In genomic region chr14:101365329-101366158, GRCh38 we compare ENCODE assay signal across 15 cellular contexts.
A peak's percentile ranks its signal among the peaks of the same experiment; 100 is the strongest.
DNase-seq lines count a peak whose midpoint lies in the region; ATAC-seq lines count a peak whose summit lies in the region.
"Had no signal": no experiment of that assay in that cellular context is flagged by ENCODE, and none has a peak within 500 bp of the region (broad histone marks: within the 10 kb centered on the region; RNA-seq: fewer than 3 reads in every experiment).

No MANE protein-coding gene starts in this region.

- peak; percentile 73 for DNase-seq in NCI-H82 treated with DMSO at 0.1 percent for 48 hours (lab: John Stamatoyannopoulos, UW; ENCODE audit: unreplicated experiment)
- peak; percentile 76 for DNase-seq in islet precursor cell
- peak; percentile 59 for DNase-seq in sciatic nerve (ENCODE audit: low spot score)
- DNase-seq in stimulated activated CD4-positive, alpha-beta T cell treated with anti-CD3 and anti-CD28 coated beads, Interleukin-1b, Interleukin-23, amount 100 ng/mL, for 48 hours, result no peak
- no peak for DNase-seq in AML-193 (lab: John Stamatoyannopoulos, UW)
- DNase-seq: activated CD4-positive, alpha-beta T cell treated with anti-CD3 and anti-CD28 coated beads, Interleukin-2, amount 10 ng/mL, durations not matched to agents 7 days and 5 days; EL; PC-9; substantia nigra had no signal

- intact Hi-C loops in sciatic nerve (cut with DNase I), result no loop called here

- peaks cover 4% of the 10 kb centered on the region for H3K4me1 ChIP-seq in ACC112 (ENCODE audit: control insufficient read depth, insufficient read depth, low read length, unreplicated experiment)

- no peak overlapping the region for H3K27ac ChIP-seq in ACC112 (ENCODE audit: low read depth, low read length)
- H3K27ac ChIP-seq: cardiac muscle cell, epithelial cell of prostate, PC-9 had no signal

- H3K27me3 ChIP-seq in ACC112 (ENCODE audit: insufficient read depth, low read length), result peaks cover 17% of the 10 kb centered on the region
- H3K27me3 ChIP-seq: cardiac muscle cell had no signal

- peak; percentile 31 for ATAC-seq in sciatic nerve
- ATAC-seq in GM21367 (IDR thresholded peaks at IDR 0.05; ENCODE audit: unreplicated experiment), result no peak
- ATAC-seq in GM18861 (IDR thresholded peaks at IDR 0.05; ENCODE audit: unreplicated experiment), result no peak
- ATAC-seq: right cardiac atrium had no signal

- 0 out of 2 replicates have a peak overlapping the region, but pooled peaks have one; percentile 32 for H3K4me3 ChIP-seq in ACC112 (ENCODE audit: low read depth, low read length)
- H3K4me3 ChIP-seq: cardiac muscle cell, PC-9 had no signal

- no peaks in the 10 kb centered on the region for H3K36me3 ChIP-seq in ACC112 (ENCODE audit: insufficient read depth, low read length)
- H3K36me3 ChIP-seq: cardiac muscle cell had no signal

- H3K79me2 ChIP-seq in ACC112 (ENCODE audit: control insufficient read depth, insufficient read depth, low read length, unreplicated experiment), result no peaks in the 10 kb centered on the region

- H2AFZ ChIP-seq in ACC112 (ENCODE audit: low read length, unreplicated experiment), result no peak overlapping the region
- H2AFZ ChIP-seq: PC-9 had no signal

Comparison
In these comparisons a context has a peak if more than half of its experiments do, and no peak if none do; other contexts are left out.
1. DNase-seq: peak in NCI-H82 treated with DMSO at 0.1 percent for 48 hours (single experiment), islet precursor cell (single experiment) and sciatic nerve (single experiment); none in stimulated activated CD4-positive, alpha-beta T cell treated with anti-CD3 and anti-CD28 coated beads, Interleukin-1b, Interleukin-23, amount 100 ng/mL, for 48 hours (single experiment) and AML-193 (0 of 2).